14 cellular contexts compared by ENCODE assay signal in genomic region chr2:201218780-201219179, GRCh38. TPM values are rescaled to one million over a fixed set of nuclear protein-coding genes. Genes with fewer than 3 reads are reported as not detected.
DNase-seq lines count a peak whose midpoint lies in the region; ATAC-seq and TF ChIP-seq lines count a peak whose summit lies in the region.
"Had no signal": no experiment of that assay in that cellular context is flagged by ENCODE, and none has a peak within 500 bp of the region (broad histone marks: within the 10 kb centered on the region; RNA-seq: fewer than 3 reads in every experiment).

No MANE protein-coding gene starts in this region.

- no peaks in the 10 kb centered on the region for H3K27me3 Mint-ChIP-seq in stimulated activated naive B cell treated with anti-CD40 and anti-IgM and Interleukin-4, amounts not matched to agents 10 μg/mL and 1 μg/mL and 100 μg/mL, for 72 hours
- H3K27me3 Mint-ChIP-seq: activated CD4-positive, alpha-beta T cell treated with anti-CD3 and anti-CD28 coated beads, Interleukin-2, amount 10 ng/mL, durations not matched to agents 24 days and 14 days; memory B cell had no signal

- no peak overlapping the region for H3K4me3 Mint-ChIP-seq in stimulated activated naive B cell treated with anti-CD40 and anti-IgM and Interleukin-4, amounts not matched to agents 10 μg/mL and 1 μg/mL and 100 μg/mL, for 72 hours
- H3K4me3 Mint-ChIP-seq: activated CD4-positive, alpha-beta T cell treated with anti-CD3 and anti-CD28 coated beads, Interleukin-2, amount 10 ng/mL, durations not matched to agents 24 days and 14 days; memory B cell had no signal

- H3K4me1 ChIP-seq in heart left ventricle (peaks cover 2 to 33% (median 24%) of the 10 kb centered on the region in 12 donors), right atrium auricular region (peaks cover 0 to 22% of the 10 kb centered on the region in 2 donors), RWPE2 (ENCODE audit: insufficient read depth, poor library complexity, severe bottlenecking) (peaks cover 11% of the 10 kb centered on the region), upper lobe of left lung (peaks cover 14 to 22% (median 20%) of the 10 kb centered on the region in 4 donors)

- peaks cover 9 to 11% of the 10 kb centered on the region in 2 donors for H3K36me3 Mint-ChIP-seq in stimulated activated naive B cell treated with anti-CD40 and anti-IgM and Interleukin-4, amounts not matched to agents 10 μg/mL and 1 μg/mL and 100 μg/mL, for 72 hours

- intact Hi-C loops in heart left ventricle (cut with DNase I), result no loop called here

- no peak for TF ChIP-seq EP300 in upper lobe of left lung (IDR thresholded peaks at IDR 0.05)

- H3K27ac Mint-ChIP-seq in stimulated activated naive B cell treated with anti-CD40 and anti-IgM and Interleukin-4, amounts not matched to agents 10 μg/mL and 1 μg/mL and 100 μg/mL, for 72 hours, result no peak overlapping the region
- H3K27ac Mint-ChIP-seq: activated CD4-positive, alpha-beta T cell treated with anti-CD3 and anti-CD28 coated beads, Interleukin-2, amount 10 ng/mL, durations not matched to agents 24 days and 14 days; activated T-helper 2 cell treated with anti-CD3 and anti-CD28 coated beads, Interferon-gamma antibody, Interleukin-2, Interleukin-4, amounts not matched to agents 10 μg/mL and 5 μg/mL and 100 μg/mL, durations not matched to agents 14 hours and 24 hours and 36 hours; memory B cell had no signal

- H3K9me3 ChIP-seq in heart left ventricle (no peaks in the 10 kb centered on the region), right atrium auricular region (no peaks in the 10 kb centered on the region), RWPE2 (ENCODE audit: severe bottlenecking) (no peaks in the 10 kb centered on the region), upper lobe of left lung (no peaks in the 10 kb centered on the region)
- H3K9me3 ChIP-seq: pancreas had no signal

- H3K36me3 ChIP-seq in heart left ventricle (peaks cover 0 to 33% (median 19%) of the 10 kb centered on the region in 9 donors), right atrium auricular region (no peaks in the 10 kb centered on the region), RWPE2 (ENCODE audit: low read depth) (no peaks in the 10 kb centered on the region), upper lobe of left lung (peaks cover 0 to 27% (median 18%) of the 10 kb centered on the region in 4 donors)

- H3K27me3 ChIP-seq in heart left ventricle, result no peaks in the 10 kb centered on the region
- no peaks in the 10 kb centered on the region for H3K27me3 ChIP-seq in right atrium auricular region
- no peaks in the 10 kb centered on the region for H3K27me3 ChIP-seq in RWPE2 (ENCODE audit: insufficient read depth, poor library complexity, severe bottlenecking)
- H3K27me3 ChIP-seq in upper lobe of left lung, result no peaks in the 10 kb centered on the region
- H3K27me3 ChIP-seq: pancreas had no signal

- no peak for TF ChIP-seq POLR2A in heart left ventricle (IDR thresholded peaks at IDR 0.05)
- no peak for TF ChIP-seq POLR2A in upper lobe of left lung (IDR thresholded peaks at IDR 0.05)

- ATAC-seq in heart left ventricle (peak in 3 of 4 donors; percentile 59 to 75 (median 74)), RWPE2 (ENCODE audit: low read depth) (peak; percentile 46; the same call in 1 of the 3 replicates), upper lobe of left lung (ENCODE audit: low FRiP score in 2 of 2) (no peak)
- no peak for ATAC-seq in stimulated activated naive B cell treated with anti-CD40 and anti-IgM and Interleukin-4, amounts not matched to agents 10 μg/mL and 1 μg/mL and 100 μg/mL, for 72 hours (replicated peaks)

- 73 to 87% (median 83%) methylated on average over 6 of the region's 6 CpGs for WGBS in heart left ventricle, 4 donors
- 89 to 93% methylated on average over 6 of the region's 6 CpGs for WGBS in upper lobe of left lung, 2 donors

- H3K4me1 Mint-ChIP-seq in stimulated activated naive B cell treated with anti-CD40 and anti-IgM and Interleukin-4, amounts not matched to agents 10 μg/mL and 1 μg/mL and 100 μg/mL, for 72 hours, result peaks cover 13 to 22% of the 10 kb centered on the region in 2 donors

- DNase-seq in heart left ventricle (no peak), right atrium auricular region (ENCODE audit: low spot score) (no peak), RWPE2 (ENCODE audit: low spot score) (no peak), fibroblast of mammary gland (ENCODE audit: low read depth) (peak; percentile 40), upper lobe of left lung (no peak), middle frontal gyrus (ENCODE audit: extremely low spot score, low spot score) (no peak), NCI-H510A treated with DMSO at 0.1 percent for 48 hours (lab: John Stamatoyannopoulos, UW) (no peak)
- no peak for DNase-seq in stimulated activated naive B cell treated with anti-CD40 and anti-IgM and Interleukin-4, amounts not matched to agents 10 μg/mL and 1 μg/mL and 100 μg/mL, for 72 hours
- DNase-seq: activated CD4-positive, alpha-beta T cell treated with anti-CD3 and anti-CD28 coated beads, Interleukin-2, amount 10 ng/mL, durations not matched to agents 24 days and 14 days; DMS79 treated with DMSO at 0.1 percent for 48 hours; hippocampal formation; pancreas had no signal

- no peak for TF ChIP-seq CTCF in heart left ventricle (IDR thresholded peaks at IDR 0.05)
- TF ChIP-seq CTCF in right atrium auricular region (IDR thresholded peaks at IDR 0.05), result no peak
- no peak for TF ChIP-seq CTCF in RWPE2 (IDR thresholded peaks at IDR 0.05; ENCODE audit: poor library complexity, severe bottlenecking)
- no peak for TF ChIP-seq CTCF in fibroblast of mammary gland (conservative IDR thresholded peaks at IDR 0.05; ENCODE audit: control insufficient read depth, insufficient read depth, low read depth, low read length)
- TF ChIP-seq CTCF in upper lobe of left lung (IDR thresholded peaks at IDR 0.05), result no peak

- H3K27ac ChIP-seq in heart left ventricle (peak overlapping the region in 6 of 12 donors; percentile 22 to 84 (median 42)), right atrium auricular region (peak overlapping the region in 1 of 2 donors; percentile 32), RWPE2 (ENCODE audit: poor library complexity, severe bottlenecking) (no peak overlapping the region), upper lobe of left lung (peak overlapping the region in 3 of 4 donors; percentile 63 to 77 (median 75))

- no peaks in the 10 kb centered on the region for H3K9me3 Mint-ChIP-seq in stimulated activated naive B cell treated with anti-CD40 and anti-IgM and Interleukin-4, amounts not matched to agents 10 μg/mL and 1 μg/mL and 100 μg/mL, for 72 hours
- H3K9me3 Mint-ChIP-seq: activated CD4-positive, alpha-beta T cell treated with anti-CD3 and anti-CD28 coated beads, Interleukin-2, amount 10 ng/mL, durations not matched to agents 24 days and 14 days; activated T-helper 2 cell treated with anti-CD3 and anti-CD28 coated beads, Interferon-gamma antibody, Interleukin-2, Interleukin-4, amounts not matched to agents 10 μg/mL and 5 μg/mL and 100 μg/mL, durations not matched to agents 14 hours and 24 hours and 36 hours; memory B cell had no signal

- H3K4me3 ChIP-seq in heart left ventricle, result no peak overlapping the region
- H3K4me3 ChIP-seq in right atrium auricular region, result no peak overlapping the region
- no peak overlapping the region for H3K4me3 ChIP-seq in RWPE2 (ENCODE audit: severe bottlenecking)
- no peak overlapping the region for H3K4me3 ChIP-seq in fibroblast of mammary gland (ENCODE audit: control insufficient read depth, low read depth, low read length)
- H3K4me3 ChIP-seq in upper lobe of left lung, result no peak overlapping the region
- H3K4me3 ChIP-seq: pancreas had no signal

RNA-seq across cellular contexts. Expression of gene CASP10, which starts 35.8 kb away (rescaled TPM):
- total RNA-seq in heart left ventricle, result 10 to 100 TPM in 2 of 9 donors, 1 to 10 TPM in 7; 4.3 to 24.0 (median 5.8) TPM
- polyA plus RNA-seq in heart left ventricle, result 1 to 10 TPM; 2.8 to 3.5 TPM
- 1 to 10 TPM; 3.5 to 6.8 TPM for total RNA-seq in right atrium auricular region
- total RNA-seq in upper lobe of left lung, result 10 to 100 TPM; 21.1 to 67.1 (median 29.9) TPM

RNA-seq across cellular contexts. Expression of gene CASP8, which starts 41.6 kb away (rescaled TPM):
- total RNA-seq in heart left ventricle (10 to 100 TPM in 1 of 9 donors, 1 to 10 TPM in 8; 2.0 to 15.7 (median 3.0) TPM), right atrium auricular region (1 to 10 TPM; 3.5 to 5.1 TPM), upper lobe of left lung (10 to 100 TPM; 23.7 to 81.7 (median 40.6) TPM)
- polyA plus RNA-seq in heart left ventricle, result 1 to 10 TPM; 1.8 to 2.9 TPM

Comparison
In these comparisons a context has a peak if more than half of its experiments do, and no peak if none do; other contexts are left out.
1. ATAC-seq: peak in heart left ventricle (3 of 4) and RWPE2 (single experiment); none in upper lobe of left lung (0 of 2) and stimulated activated naive B cell treated with anti-CD40 and anti-IgM and Interleukin-4, amounts not matched to agents 10 μg/mL and 1 μg/mL and 100 μg/mL, for 72 hours (0 of 2).